ENCODE assay signal across 8 cellular contexts in the genomic region with DNA sequence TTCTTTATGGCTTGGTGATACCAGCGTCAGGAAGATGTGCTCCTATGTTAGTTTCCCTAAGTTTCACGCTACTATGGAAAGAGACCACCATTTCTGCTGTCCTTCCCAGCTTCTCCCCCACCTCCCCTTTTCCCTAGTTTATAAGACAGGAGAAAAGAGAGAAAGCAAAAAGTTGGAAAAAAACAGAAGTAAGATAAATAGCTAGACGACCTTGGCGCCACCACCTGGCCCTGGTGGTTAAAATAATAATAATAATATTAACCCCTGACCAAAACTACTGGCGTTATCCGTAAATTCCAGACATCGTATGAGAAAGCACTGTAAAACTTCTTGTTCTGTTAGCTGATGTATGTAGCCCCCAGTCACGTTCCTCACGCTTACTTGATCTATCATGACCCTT. TPM values are rescaled to one million over a fixed set of nuclear protein-coding genes. Genes with fewer than 3 reads are reported as not detected.
DNase-seq lines count a peak whose midpoint lies in the region; ATAC-seq, FAIRE-seq and TF ChIP-seq lines count a peak whose summit lies in the region.
"Not testable (repeated sequence)": the region's sequence is repeated elsewhere in the genome, so short reads cannot be mapped to it uniquely, and the experiment has no call there.

No MANE protein-coding gene starts in this region.

- H3K4me1 ChIP-seq in BLaER1 = peaks cover 32% of the 10 kb centered on the region
- peaks cover 15% of the 10 kb centered on the region for H3K4me1 ChIP-seq in HUES6 (ENCODE audit: control insufficient read depth, insufficient read depth, low read length)
- H3K4me1 ChIP-seq in adrenal gland (replicated peaks in 1 of 2) = peaks cover 18 to 32% of the 10 kb centered on the region in 2 donors
- H3K4me1 ChIP-seq in keratinocyte (ENCODE audit: control insufficient read depth, extremely low read depth, insufficient read depth, low read length) = peaks cover 12% of the 10 kb centered on the region
- H3K4me1 ChIP-seq in neural progenitor cell = peaks cover 13% of the 10 kb centered on the region
- H3K4me1 ChIP-seq in subcutaneous abdominal adipose tissue (ENCODE audit: control insufficient read depth in 5 of 5, insufficient read depth in 5 of 5, low read length in 5 of 5) = peaks cover 0 to 31% (median 26%) of the 10 kb centered on the region in 5 donors

- peak overlapping the region; percentile 95 to 97 (median 95) for H3K4me3 Mint-ChIP-seq in T-cell
- H3K4me3 Mint-ChIP-seq in neural progenitor cell = peak overlapping the region; percentile 87

- WGBS in adrenal gland, 4 donors = 5 to 7% (median 6%) methylated on average over 9 of the region's 9 CpGs

- intact Hi-C loops in adrenal gland (cut with DNase I) = not testable (repeated sequence)

- not testable (repeated sequence) for ATAC-seq in T-cell (replicated peaks in 1 of 4)

- DNase-seq in T-cell; adrenal gland; epithelial cell of esophagus (ENCODE audit: low read depth); keratinocyte (ENCODE audit: low read depth, low spot score); neural progenitor cell (ENCODE audit: low spot score): not testable (repeated sequence)

- H3K27me3 ChIP-seq in BLaER1; adrenal gland; keratinocyte (ENCODE audit: control insufficient read depth, extremely low read depth, insufficient read depth, low read length); subcutaneous abdominal adipose tissue (ENCODE audit: control insufficient read depth in 5 of 5, insufficient read depth in 4 of 5, low read length in 5 of 5): not testable (repeated sequence)
- H3K27me3 ChIP-seq in HUES6 (ENCODE audit: control insufficient read depth, insufficient read depth, low read length) = peaks cover 17% of the 10 kb centered on the region
- H3K27me3 ChIP-seq in neural progenitor cell = peaks cover 40% of the 10 kb centered on the region

- H3K79me2 ChIP-seq in keratinocyte (ENCODE audit: control insufficient read depth, insufficient read depth, low read length) = peaks cover 11% of the 10 kb centered on the region
- not testable (repeated sequence) for H3K79me2 ChIP-seq in neural progenitor cell (ENCODE audit: low read depth)

- H2AFZ ChIP-seq in keratinocyte (ENCODE audit: control insufficient read depth, low read length) (peak overlapping the region; percentile 97), neural progenitor cell (replicated peaks) (peak overlapping the region; percentile 62)

- H3K27me3 Mint-ChIP-seq in T-cell; neural progenitor cell (ENCODE audit: insufficient read depth, low read depth): not testable (repeated sequence)

- H3K9me1 ChIP-seq in keratinocyte (ENCODE audit: control insufficient read depth, extremely low read depth, insufficient read depth, low read length) = not testable (repeated sequence)

- H3K36me3 ChIP-seq in BLaER1; HUES6 (ENCODE audit: control insufficient read depth, insufficient read depth, low read length); adrenal gland (replicated peaks in 1 of 2); keratinocyte (ENCODE audit: control insufficient read depth in 2 of 2, extremely low read depth in 1 of 2, insufficient read depth in 2 of 2, low read length in 2 of 2); neural progenitor cell; subcutaneous abdominal adipose tissue (ENCODE audit: control insufficient read depth in 5 of 5, insufficient read depth in 5 of 5, low read length in 5 of 5): not testable (repeated sequence)

- dilution Hi-C loops in keratinocyte (cut with MboI; ENCODE audit: extremely low pct_ligation_motif_present, low sequenced_read_pairs) = not testable (repeated sequence)

- peaks cover 12% of the 10 kb centered on the region for H4K20me1 ChIP-seq in BLaER1
- not testable (repeated sequence) for H4K20me1 ChIP-seq in keratinocyte (ENCODE audit: control insufficient read depth, extremely low read depth, insufficient read depth, low read length)
- peaks cover 16% of the 10 kb centered on the region for H4K20me1 ChIP-seq in neural progenitor cell (ENCODE audit: low read depth)

- not testable (repeated sequence) for TF ChIP-seq POLR2A in adrenal gland (IDR thresholded peaks at IDR 0.05)

- not testable (repeated sequence) for H3K9me3 ChIP-seq in BLaER1; HUES6 (ENCODE audit: control insufficient read depth, insufficient read depth, low read depth, low read length); adrenal gland (replicated peaks in 1 of 3); keratinocyte (ENCODE audit: control insufficient read depth, low read depth, low read length); neural progenitor cell (ENCODE audit: low read depth); subcutaneous abdominal adipose tissue (ENCODE audit: control insufficient read depth in 5 of 5, low read length in 5 of 5)

- not testable (repeated sequence) for H3K9me3 Mint-ChIP-seq in T-cell, neural progenitor cell

- TF ChIP-seq CTCF in adrenal gland (IDR thresholded peaks at IDR 0.05) (peak in 3 of 6 experiments; percentile 4 to 29 (median 19)), epithelial cell of esophagus (IDR thresholded peaks at IDR 0.05; ENCODE audit: insufficient read depth, low read depth, low read length, missing control alignments) (peak; percentile 16), keratinocyte (optimal IDR thresholded peaks at IDR 0.05 in 1 of 3, IDR thresholded peaks at IDR 0.05 in 1 of 3, conservative IDR thresholded peaks at IDR 0.05 in 1 of 3; ENCODE audit: extremely low read depth in 1 of 3, insufficient read depth in 2 of 3, low read length in 3 of 3) (peak in 1 of 3 experiments; percentile 10)
- TF ChIP-seq CTCF in neural progenitor cell (IDR thresholded peaks at IDR 0.05) = not testable (repeated sequence)

- not testable (repeated sequence) for FAIRE-seq in keratinocyte (lab: Jason Lieb, UNC)

- H3F3A ChIP-seq in neural progenitor cell (ENCODE audit: low read depth) = peaks cover 16% of the 10 kb centered on the region

- H3K4me2 ChIP-seq in BLaER1 (peak overlapping the region; percentile 88), keratinocyte (ENCODE audit: control insufficient read depth, extremely low read depth, insufficient read depth, low read depth, low read length) (peak overlapping the region; percentile 97), neural progenitor cell (peak overlapping the region; percentile 86)

- H3K27ac ChIP-seq in BLaER1 (peak overlapping the region; percentile 62), adrenal gland (peak overlapping the region in 4 of 5 donors; percentile 50 to 91 (median 82)), keratinocyte (ENCODE audit: control insufficient read depth, insufficient read depth, low read length) (peak overlapping the region; percentile 89)
- not testable (repeated sequence) for H3K27ac ChIP-seq in HUES6 (ENCODE audit: low read depth, low read length); neural progenitor cell; subcutaneous abdominal adipose tissue (ENCODE audit: low read depth, low read length)

- CTCF ChIA-PET in T-cell (lab: Charles Lee) = interaction anchor here in 1 of 2 donors (1.4 to 1.5 kb wide), 2 partner anchors 22 to 139 kb away, joined by 4 to 10 read pairs; a partner anchor contains a TSS

- H3K27ac Mint-ChIP-seq in T-cell = peak overlapping the region; percentile 83 to 97
- not testable (repeated sequence) for H3K27ac Mint-ChIP-seq in neural progenitor cell

- H3K9ac ChIP-seq in BLaER1 (peak overlapping the region; percentile 83), HUES6 (ENCODE audit: low read length) (peak overlapping the region; percentile 75), keratinocyte (ENCODE audit: control insufficient read depth, extremely low read depth, insufficient read depth, low read length) (peak overlapping the region; percentile 77), subcutaneous abdominal adipose tissue (ENCODE audit: low read length in 5 of 5) (peak overlapping the region in 3 of 5 donors; percentile 28 to 84 (median 79))
- not testable (repeated sequence) for H3K9ac ChIP-seq in neural progenitor cell

- POLR2A ChIA-PET in T-cell (lab: Charles Lee) = interaction anchor here (0.8 to 1.3 kb wide), 2 partner anchors 9 to 66 kb away, joined by 3 to 5 read pairs; no protein-coding TSS in a partner anchor

- H3K4me1 Mint-ChIP-seq in T-cell (peaks cover 40 to 47% (median 42%) of the 10 kb centered on the region in 3 donors), neural progenitor cell (peaks cover 16% of the 10 kb centered on the region)

- H3K4me3 ChIP-seq in BLaER1 = peak overlapping the region; percentile 90
- H3K4me3 ChIP-seq in HUES6 (ENCODE audit: low read depth, low read length) = peak overlapping the region; percentile 82
- H3K4me3 ChIP-seq in adrenal gland = peak overlapping the region in 2 of 4 donors; percentile 78 to 79
- peak overlapping the region; percentile 88 for H3K4me3 ChIP-seq in epithelial cell of esophagus (ENCODE audit: low read length)
- peak overlapping the region; percentile 81 to 90 (median 83) for H3K4me3 ChIP-seq in keratinocyte (ENCODE audit: control insufficient read depth in 2 of 3, extremely low read depth in 1 of 3, insufficient read depth in 2 of 3, low read depth in 1 of 3, low read length in 3 of 3)
- H3K4me3 ChIP-seq in neural progenitor cell = peak overlapping the region; percentile 69
- H3K4me3 ChIP-seq in subcutaneous abdominal adipose tissue (ENCODE audit: low read depth in 1 of 5, low read length in 5 of 5) = peak overlapping the region; percentile 84 to 99 (median 96)

- H3K36me3 Mint-ChIP-seq in T-cell, neural progenitor cell: not testable (repeated sequence)

RNA-seq across cellular contexts. Expression of a gene that starts 1.0 kb away (rescaled TPM):
- 10 to 100 TPM; 13.8 to 18.2 (median 16.6) TPM for total RNA-seq in T-cell
- total RNA-seq in adrenal gland = 10 to 100 TPM; 13.3 to 59.2 (median 36.7) TPM
- polyA plus RNA-seq in adrenal gland = 10 to 100 TPM in 1 of 3 donors, 1 to 10 TPM in 2; 6.8 to 26.5 (median 7.4) TPM
- 27.5 to 45.0 TPM (median 31.8 TPM) in 3 replicates for polyA plus RNA-seq in keratinocyte
- polyA plus RNA-seq in keratinocyte (2011; ENCODE audit: low read depth) = 60.8 TPM
- polyA plus RNA-seq in keratinocyte (2011; cell fraction: cytosol; rRNA removed) = 16.7 and 29.5 TPM in 2 replicates
- polyA plus RNA-seq in keratinocyte (2011; cell fraction: nucleus; rRNA removed) = 29.5 and 39.1 TPM in 2 replicates
- 29.4 and 51.5 TPM in 2 replicates for polyA plus RNA-seq in keratinocyte (2012; ENCODE audit: low replicate concordance)
- 10.8 to 23.8 TPM (median 16.1 TPM) in 3 replicates for polyA minus RNA-seq in keratinocyte
- 15.0 TPM for polyA minus RNA-seq in keratinocyte (2011; cell fraction: cytosol; rRNA and poly(A)+ RNA removed)
- 13.1 and 21.7 TPM in 2 replicates for polyA minus RNA-seq in keratinocyte (2011; cell fraction: nucleus; rRNA and poly(A)+ RNA removed)
- total RNA-seq in neural progenitor cell (ENCODE audit: low replicate concordance) = 16.3 and 20.1 TPM in 2 replicates
